18 cellular contexts compared by ENCODE assay signal in genomic region chr10:89275383-89275782, GRCh38. TPM values are rescaled to one million over a fixed set of nuclear protein-coding genes. Genes with fewer than 3 reads are reported as not detected.
A peak's percentile ranks its signal among the peaks of the same experiment; 100 is the strongest.
DNase-seq lines count a peak whose midpoint lies in the region; ATAC-seq and TF ChIP-seq lines count a peak whose summit lies in the region.
"Had no signal": no experiment of that assay in that cellular context is flagged by ENCODE, and none has a peak within 500 bp of the region (broad histone marks: within the 10 kb centered on the region; RNA-seq: fewer than 3 reads in every experiment).

No MANE protein-coding gene starts in this region.

- DNase-seq in GM23248 (peak; percentile 60), RWPE2 (ENCODE audit: low spot score) (no peak), prostate gland (ENCODE audit: low spot score) (peak; percentile 63), Ammon's horn (ENCODE audit: low spot score) (no peak)
- no peak for DNase-seq in stimulated activated CD4-positive, alpha-beta T cell treated with anti-CD3 and anti-CD28 coated beads, Interleukin-2, amount 100 ng/mL, for 24 hours
- DNase-seq: activated CD4-positive, alpha-beta T cell treated with anti-CD3 and anti-CD28 coated beads, Interleukin-2, amount 10 ng/mL, durations not matched to agents 24 days and 14 days; activated T-cell treated with anti-CD3 and anti-CD28 coated beads for 4 hours; central memory CD4-positive, alpha-beta T cell; endodermal cell; Kasumi-1; NCI-H1436 treated with DMSO at 0.1 percent for 48 hours; NCI-H748 treated with DMSO at 0.1 percent for 48 hours; posterior cingulate gyrus had no signal

- 0 out of 2 replicates have a peak overlapping the region, but pooled peaks have one; percentile 14 for H3K4me3 ChIP-seq in GM23248
- H3K4me3 ChIP-seq in RWPE2 (ENCODE audit: severe bottlenecking) = no peak overlapping the region
- no peak overlapping the region for H3K4me3 ChIP-seq in gastroesophageal sphincter
- no peak overlapping the region for H3K4me3 ChIP-seq in prostate gland
- H3K4me3 ChIP-seq: GM12878 had no signal

- H3K4me1 ChIP-seq in GM23248 (ENCODE audit: insufficient read depth) = peaks cover 59% of the 10 kb centered on the region
- H3K4me1 ChIP-seq in RWPE2 (ENCODE audit: insufficient read depth, poor library complexity, severe bottlenecking) = peaks cover 46% of the 10 kb centered on the region
- H3K4me1 ChIP-seq in gastroesophageal sphincter = peaks cover 11 to 49% (median 23%) of the 10 kb centered on the region in 3 donors
- H3K4me1 ChIP-seq in prostate gland (replicated peaks) = no peaks in the 10 kb centered on the region

- intact Hi-C loops in prostate gland (cut with DNase I) = no loop called here

- in situ Hi-C loops in GM23248 (cut with MboI) = no loop called here

- TF ChIP-seq POLR2A in gastroesophageal sphincter (IDR thresholded peaks at IDR 0.05) (no peak), prostate gland (IDR thresholded peaks at IDR 0.05) (no peak)

- no peaks in the 10 kb centered on the region for H3K79me2 ChIP-seq in GM23248 (ENCODE audit: insufficient read depth)

- peak; percentile 46 for ATAC-seq in RWPE2 (ENCODE audit: low read depth)
- ATAC-seq in gastroesophageal sphincter = no peak
- ATAC-seq in HG03354 (IDR thresholded peaks at IDR 0.05; ENCODE audit: poor library complexity, severe bottlenecking, unreplicated experiment) = no peak
- no peak for ATAC-seq in HG02970 (IDR thresholded peaks at IDR 0.05; ENCODE audit: low FRiP score, unreplicated experiment)
- ATAC-seq: GM12878 had no signal

- H3K27ac ChIP-seq in GM23248 = peak overlapping the region; percentile 59
- H3K27ac ChIP-seq in RWPE2 (ENCODE audit: poor library complexity, severe bottlenecking) = peak overlapping the region; percentile 90
- peak overlapping the region; percentile 0 to 45 (median 30) for H3K27ac ChIP-seq in gastroesophageal sphincter
- no peak overlapping the region for H3K27ac ChIP-seq in prostate gland
- H3K27ac ChIP-seq: HL-60 had no signal

- H3K4me2 ChIP-seq in GM23248 (ENCODE audit: unreplicated experiment) = peak overlapping the region; percentile 51

- peaks cover 46% of the 10 kb centered on the region for H3F3A ChIP-seq in GM23248 (ENCODE audit: insufficient read depth)

- H3K9me3 ChIP-seq in GM23248 (ENCODE audit: low read depth) (no peaks in the 10 kb centered on the region), RWPE2 (ENCODE audit: severe bottlenecking) (no peaks in the 10 kb centered on the region), gastroesophageal sphincter (no peaks in the 10 kb centered on the region), prostate gland (no peaks in the 10 kb centered on the region)

- TF ChIP-seq EP300 in gastroesophageal sphincter (IDR thresholded peaks at IDR 0.05) = no peak

- no peaks in the 10 kb centered on the region for H3K9me2 ChIP-seq in GM23248 (ENCODE audit: insufficient read depth)

- no peak overlapping the region for H2AFZ ChIP-seq in GM23248

- TF ChIP-seq CTCF in RWPE2 (IDR thresholded peaks at IDR 0.05; ENCODE audit: poor library complexity, severe bottlenecking) (no peak), gastroesophageal sphincter (IDR thresholded peaks at IDR 0.05) (no peak), prostate gland (IDR thresholded peaks at IDR 0.05) (no peak)

- H3K36me3 ChIP-seq in GM23248 (ENCODE audit: low read depth) (no peaks in the 10 kb centered on the region), RWPE2 (ENCODE audit: low read depth) (no peaks in the 10 kb centered on the region), gastroesophageal sphincter (no peaks in the 10 kb centered on the region), prostate gland (no peaks in the 10 kb centered on the region)

- H3K27me3 ChIP-seq in GM23248 (replicated peaks; ENCODE audit: insufficient read depth) (no peaks in the 10 kb centered on the region), RWPE2 (ENCODE audit: insufficient read depth, poor library complexity, severe bottlenecking) (no peaks in the 10 kb centered on the region), gastroesophageal sphincter (no peaks in the 10 kb centered on the region), prostate gland (replicated peaks; ENCODE audit: insufficient read depth) (no peaks in the 10 kb centered on the region)

- 44 to 45% methylated on average over 6 of the region's 6 CpGs for WGBS in GM23248 (ENCODE audit: low coverage in 1 of 2, low lambda C conversion rate in 2 of 2, missing lambda C conversion rate in 2 of 2), 2 experiments
- 72 to 87% methylated on average over 5 to 6 of the region's 6 CpGs for whole genome bisulfite sequencing in gastroesophageal sphincter (ENCODE audit: low coverage in 1 of 2), 2 donors
- 60% methylated on average over 6 of the region's 6 CpGs for WGBS in prostate gland

- no peak overlapping the region for H3K9ac ChIP-seq in GM23248

- no peaks in the 10 kb centered on the region for H4K20me1 ChIP-seq in GM23248 (ENCODE audit: insufficient read depth)

RNA-seq across cellular contexts. Expression of gene LIPA, which starts 23.8 kb away (rescaled TPM):
- 109 and 113 TPM in 2 replicates for total RNA-seq in GM23248 (2014; rRNA removed; shearing (Covaris generic))
- polyA plus RNA-seq in GM23248 (2016; fragmentation: Nextera tagmentation; extraction: Ambion mirVana) = 134 and 137 TPM in 2 replicates
- total RNA-seq in gastroesophageal sphincter = 10 to 100 TPM; 15.7 to 46.0 (median 22.3) TPM
- total RNA-seq in prostate gland = 10 to 100 TPM; 25.6 to 37.2 TPM

RNA-seq across cellular contexts. Expression of gene IFIT2, which starts 26.5 kb away (rescaled TPM):
- 3.5 and 7.0 TPM in 2 replicates for total RNA-seq in GM23248 (2014; rRNA removed; shearing (Covaris generic))
- 8.5 and 9.5 TPM in 2 replicates for polyA plus RNA-seq in GM23248 (2016; fragmentation: Nextera tagmentation; extraction: Ambion mirVana)
- 1 to 10 TPM; 3.2 to 5.3 (median 3.8) TPM for total RNA-seq in gastroesophageal sphincter
- total RNA-seq in prostate gland = 1 to 10 TPM; 4.1 TPM

RNA-seq across cellular contexts. Expression of gene IFIT3, which starts 52.4 kb away (rescaled TPM):
- total RNA-seq in GM23248 (2014; rRNA removed; shearing (Covaris generic)) = 10.9 and 19.0 TPM in 2 replicates
- polyA plus RNA-seq in GM23248 (2016; fragmentation: Nextera tagmentation; extraction: Ambion mirVana) = 10.4 and 10.6 TPM in 2 replicates
- total RNA-seq in gastroesophageal sphincter (10 to 100 TPM in 2 of 4 donors, 1 to 10 TPM in 2; 8.1 to 15.5 (median 11.9) TPM), prostate gland (1 to 10 TPM; 6.4 to 9.5 TPM)

Comparison
In these comparisons a context has a peak if more than half of its experiments do, and no peak if none do; other contexts are left out.
1. DNase-seq: peak in GM23248 (single experiment) and prostate gland (single experiment); none in RWPE2 (single experiment), Ammon's horn (single experiment) and stimulated activated CD4-positive, alpha-beta T cell treated with anti-CD3 and anti-CD28 coated beads, Interleukin-2, amount 100 ng/mL, for 24 hours (0 of 2).
2. H3K27ac ChIP-seq: peak in GM23248 (single experiment), RWPE2 (single experiment) and gastroesophageal sphincter (4 of 4); none in prostate gland (0 of 2).